In the genomic region with DNA sequence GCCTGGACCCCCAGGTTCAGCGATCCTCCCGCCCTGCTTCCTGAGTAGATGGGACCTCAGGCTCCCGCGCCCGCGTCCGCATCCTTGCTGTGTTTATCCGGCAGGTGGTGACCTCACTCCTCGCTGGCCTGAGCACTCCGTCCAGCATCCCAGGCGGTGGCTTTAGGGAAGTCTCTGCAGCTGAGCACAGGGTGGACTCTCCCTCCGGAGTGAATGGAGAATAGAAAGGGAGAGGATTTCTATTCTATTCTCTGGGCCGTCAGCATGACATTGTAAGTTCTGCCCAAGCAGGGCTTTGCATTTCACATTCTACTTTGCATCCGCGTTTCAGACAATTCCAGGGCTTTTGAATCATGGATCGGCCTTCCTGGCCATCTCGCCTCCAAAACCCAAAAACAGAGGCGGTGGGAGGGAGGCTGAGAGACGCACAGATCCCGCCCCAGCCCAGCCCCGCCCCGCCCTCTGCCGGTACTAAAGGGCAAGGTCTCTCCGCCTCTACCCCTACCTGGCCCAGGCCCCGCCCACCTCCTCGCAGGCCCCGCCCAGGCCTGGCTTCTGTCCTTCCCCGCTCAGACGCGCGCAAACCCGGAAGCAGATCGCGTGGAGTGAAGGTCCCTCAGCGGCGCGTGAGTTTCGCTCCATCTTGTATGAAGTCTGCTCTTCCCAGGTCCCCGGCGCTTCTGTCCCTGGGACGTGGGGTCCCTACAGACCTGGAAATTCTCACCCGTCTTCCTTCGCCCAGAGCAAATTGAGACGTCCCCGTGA, we compare ENCODE assay signal across 8 cellular contexts. TPM values are rescaled to one million over a fixed set of nuclear protein-coding genes. Genes with fewer than 3 reads are reported as not detected.
DNase-seq lines count a peak whose midpoint lies in the region; ATAC-seq and TF ChIP-seq lines count a peak whose summit lies in the region.

A gene (plus strand): TSS at position 572 of the 765 bp plus-strand sequence. CDS start 6,577 bp downstream, outside the sequence.

- POLR2A ChIA-PET in AG04449 (lab: Yijun Ruan, JAX) = no interaction called here

- DNase-seq in AG04449 (ENCODE audit: low read depth, low spot score) = no peak
- DNase-seq in NCI-H2227 treated with DMSO at 0.1 percent for 48 hours (lab: John Stamatoyannopoulos, UW) = peak; percentile 98
- peak; percentile 94 for DNase-seq in activated CD4-positive, alpha-beta T cell treated with anti-CD3 and anti-CD28 coated beads for 1 hour
- DNase-seq in cerebellum (ENCODE audit: low spot score) = peak; percentile 99
- peak; percentile 93 for DNase-seq in kidney tubule cell (ENCODE audit: low spot score)
- peak; percentile 90 to 96 (median 94) for DNase-seq in stimulated activated CD4-positive, alpha-beta T cell treated with anti-CD3 and anti-CD28 coated beads, Interleukin-1b, Interleukin-23, amount 100 ng/mL, for 24 hours (ENCODE audit: low read depth in 4 of 4, low spot score in 1 of 4)

- CTCF ChIA-PET in AG04449 (lab: Yijun Ruan, JAX) = interaction anchor here (0.6 kb wide), 1 partner anchor 304 kb away, joined by 3 read pairs; no protein-coding TSS in a partner anchor

- TF ChIP-seq CTCF in AG04449 (IDR thresholded peaks at IDR 0.05; ENCODE audit: insufficient read depth, low read length, missing control alignments) = no peak

- ATAC-seq in GM18868 (IDR thresholded peaks at IDR 0.05; ENCODE audit: unreplicated experiment) = peak; percentile 94
- peak; percentile 88 for ATAC-seq in HG03103 (IDR thresholded peaks at IDR 0.05; ENCODE audit: low read depth, unreplicated experiment)

- peak within 1 kb of the TSS; percentile 73 for H3K4me3 ChIP-seq in AG04449 (ENCODE audit: low read depth, low read length)

RNA-seq across cellular contexts. Expression of the gene that starts here (rescaled TPM):
- 13.2 TPM for total RNA-seq in cerebellum
